ENCODE assay signal across 14 cellular contexts in the genomic region with DNA sequence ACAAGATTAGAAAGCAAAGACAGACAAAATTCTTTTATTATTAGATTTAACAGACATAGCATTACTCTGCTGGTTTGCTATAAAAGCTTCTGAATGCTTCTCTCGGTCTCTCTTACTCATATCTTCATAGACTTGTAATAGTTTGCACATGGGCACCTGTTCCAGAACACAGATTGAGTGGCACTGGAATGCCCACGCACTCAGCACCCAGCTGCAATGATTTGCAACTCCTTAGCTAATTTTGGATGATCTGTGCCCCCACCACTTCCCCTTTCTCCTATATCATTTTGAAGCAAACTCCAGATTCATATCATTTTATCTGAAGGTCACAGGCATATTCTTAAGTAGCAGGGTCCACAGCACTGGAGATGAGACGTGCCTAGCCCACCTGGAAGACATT.
"Had no signal": no experiment of that assay in that cellular context is flagged by ENCODE, and none has a peak within 500 bp of the region (broad histone marks: within the 10 kb centered on the region; RNA-seq: fewer than 3 reads in every experiment).

No MANE protein-coding gene starts in this region.

- H3K9me3 Mint-ChIP-seq: activated CD4-positive, alpha-beta T cell treated with anti-CD3 and anti-CD28 coated beads, Interleukin-2, amount 10 ng/mL, durations not matched to agents 7 days and 5 days; activated naive CD4-positive, alpha-beta T cell treated with anti-CD3 and anti-CD28 coated beads, Interleukin-2, amount 10 ng/mL, durations not matched to agents 7 days and 5 days; activated T-helper 2 cell treated with anti-CD3 and anti-CD28 coated beads, Interferon-gamma antibody, Interleukin-2, Interleukin-4, amounts not matched to agents 10 μg/mL and 5 μg/mL and 100 μg/mL, durations not matched to agents 14 hours and 24 hours and 36 hours; T-helper 1 cell treated with Interleukin-12 subunit alpha and Interleukin-12 subunit beta and Interleukin-4 antibody, amounts not matched to agents 30 μg/mL and 1 μg/mL, for 36 hours had no signal

- H3K27me3 Mint-ChIP-seq: activated naive CD4-positive, alpha-beta T cell treated with anti-CD3 and anti-CD28 coated beads, Interleukin-2, amount 10 ng/mL, durations not matched to agents 7 days and 5 days had no signal

- H3K4me1 Mint-ChIP-seq: activated CD4-positive, alpha-beta T cell treated with anti-CD3 and anti-CD28 coated beads, Interleukin-2, amount 10 ng/mL, durations not matched to agents 7 days and 5 days; activated naive CD4-positive, alpha-beta T cell treated with anti-CD3 and anti-CD28 coated beads, Interleukin-2, amount 10 ng/mL, durations not matched to agents 7 days and 5 days had no signal

- H3K36me3 Mint-ChIP-seq: activated naive CD4-positive, alpha-beta T cell treated with anti-CD3 and anti-CD28 coated beads, Interleukin-2, amount 10 ng/mL, durations not matched to agents 7 days and 5 days had no signal

- DNase-seq: activated CD4-positive, alpha-beta T cell treated with anti-CD3 and anti-CD28 coated beads, Interleukin-2, amount 10 ng/mL, durations not matched to agents 7 days and 5 days; activated CD4-positive, CD25-positive, alpha-beta regulatory T cell; activated naive CD4-positive, alpha-beta T cell treated with anti-CD3 and anti-CD28 coated beads, Interleukin-2, amount 10 ng/mL, durations not matched to agents 7 days and 5 days; adrenal gland; effector memory CD4-positive, alpha-beta T cell; lower lobe of right lung; midbrain; retina; small intestine; tibial artery had no signal

- H3K27me3 ChIP-seq: adrenal gland, hepatocyte, tibial artery had no signal

- ATAC-seq: lower lobe of right lung had no signal

- H3K27ac ChIP-seq: adrenal gland, hepatocyte, lower lobe of right lung, parathyroid adenoma, tibial artery had no signal

- H3K4me3 Mint-ChIP-seq: activated CD4-positive, alpha-beta T cell treated with anti-CD3 and anti-CD28 coated beads, Interleukin-2, amount 10 ng/mL, durations not matched to agents 7 days and 5 days; activated naive CD4-positive, alpha-beta T cell treated with anti-CD3 and anti-CD28 coated beads, Interleukin-2, amount 10 ng/mL, durations not matched to agents 7 days and 5 days; T-helper 1 cell treated with Interleukin-12 subunit alpha and Interleukin-12 subunit beta and Interleukin-4 antibody, amounts not matched to agents 30 μg/mL and 1 μg/mL, for 36 hours had no signal

- H3K9me3 ChIP-seq: adrenal gland, lower lobe of right lung, tibial artery had no signal

- H3K27ac Mint-ChIP-seq: activated CD4-positive, alpha-beta T cell treated with anti-CD3 and anti-CD28 coated beads, Interleukin-2, amount 10 ng/mL, durations not matched to agents 7 days and 5 days; activated naive CD4-positive, alpha-beta T cell treated with anti-CD3 and anti-CD28 coated beads, Interleukin-2, amount 10 ng/mL, durations not matched to agents 7 days and 5 days; activated T-helper 2 cell treated with anti-CD3 and anti-CD28 coated beads, Interferon-gamma antibody, Interleukin-2, Interleukin-4, amounts not matched to agents 10 μg/mL and 5 μg/mL and 100 μg/mL, durations not matched to agents 14 hours and 24 hours and 36 hours; T-helper 1 cell treated with Interleukin-12 subunit alpha and Interleukin-12 subunit beta and Interleukin-4 antibody, amounts not matched to agents 30 μg/mL and 1 μg/mL, for 36 hours had no signal
